ENCODE assay signal across 8 cellular contexts in the genomic region with DNA sequence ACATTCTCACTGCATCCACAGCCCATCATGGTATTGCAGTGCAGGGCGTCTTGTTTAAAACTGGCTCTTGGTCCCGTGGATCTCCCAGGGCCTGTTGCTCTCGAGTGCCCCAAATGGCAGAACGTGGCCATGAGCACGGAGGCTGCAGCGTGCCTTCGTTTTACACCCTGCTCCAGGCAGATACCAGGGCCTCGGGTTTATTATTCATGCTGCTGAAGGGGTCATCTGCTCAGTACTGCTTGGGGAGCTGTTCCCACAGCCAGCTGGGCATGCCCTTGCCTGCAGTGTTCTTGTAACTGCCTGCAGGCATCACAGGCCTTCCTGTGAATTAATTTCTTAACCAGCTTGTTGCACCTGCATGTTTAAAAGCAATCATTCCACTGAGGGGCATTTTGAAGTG.
A peak's percentile ranks its signal among the peaks of the same experiment; 100 is the strongest.
DNase-seq lines count a peak whose midpoint lies in the region; ATAC-seq and TF ChIP-seq lines count a peak whose summit lies in the region.

No MANE protein-coding gene starts in this region.

- H3K4me3 Mint-ChIP-seq in activated T-cell treated with anti-CD3 and anti-CD28 coated beads, Interleukin-2, amount 50 U/mL, for 72 hours: peak overlapping the region; percentile 50 to 69

- ATAC-seq in activated T-cell treated with anti-CD3 and anti-CD28 coated beads, Interleukin-2, amount 50 U/mL, for 72 hours (replicated peaks in 1 of 2): peak; percentile 59 to 60
- no peak for ATAC-seq in HG03175 (IDR thresholded peaks at IDR 0.05; ENCODE audit: unreplicated experiment)

- H3K27me3 Mint-ChIP-seq in activated T-cell treated with anti-CD3 and anti-CD28 coated beads, Interleukin-2, amount 50 U/mL, for 72 hours (ENCODE audit: low read depth): no peaks in the 10 kb centered on the region

- DNase-seq in AG20443 (ENCODE audit: low spot score) (peak; percentile 70), NCI-H1436 treated with DMSO at 0.1 percent for 48 hours (lab: John Stamatoyannopoulos, UW) (peak; percentile 90), foreskin fibroblast (peak; percentile 18 to 46), HuH-7.5 (ENCODE audit: low spot score) (no peak), SK-N-DZ (ENCODE audit: low spot score) (no peak)
- DNase-seq in activated T-cell treated with anti-CD3 and anti-CD28 coated beads, Interleukin-2, amount 50 U/mL, for 72 hours: peak; percentile 60 to 64
- DNase-seq in stimulated activated CD4-positive, alpha-beta T cell treated with anti-CD3 and anti-CD28 coated beads, Interleukin-4, amount 100 ng/mL, for 4 hours: peak; percentile 52 to 60

- H3K36me3 Mint-ChIP-seq in activated T-cell treated with anti-CD3 and anti-CD28 coated beads, Interleukin-2, amount 50 U/mL, for 72 hours (ENCODE audit: insufficient read depth in 2 of 2): peaks cover 10 to 41% of the 10 kb centered on the region in 2 donors

- no peak overlapping the region for H3K4me3 ChIP-seq in foreskin fibroblast (ENCODE audit: low read depth in 1 of 2, low read length in 2 of 2)

- H3K4me1 Mint-ChIP-seq in activated T-cell treated with anti-CD3 and anti-CD28 coated beads, Interleukin-2, amount 50 U/mL, for 72 hours (ENCODE audit: low read depth): peaks cover 93% of the 10 kb centered on the region

- TF ChIP-seq CTCF in foreskin fibroblast (IDR thresholded peaks at IDR 0.05; ENCODE audit: low read depth, low read length): peak; percentile 41

- peak overlapping the region; percentile 7 for H3K27ac Mint-ChIP-seq in activated T-cell treated with anti-CD3 and anti-CD28 coated beads, Interleukin-2, amount 50 U/mL, for 72 hours

- peaks cover 3 to 6% of the 10 kb centered on the region in 2 donors for H3K9me3 Mint-ChIP-seq in activated T-cell treated with anti-CD3 and anti-CD28 coated beads, Interleukin-2, amount 50 U/mL, for 72 hours

Comparison
In these comparisons a context has a peak if more than half of its experiments do, and no peak if none do; other contexts are left out.
1. DNase-seq: peak in AG20443 (single experiment), NCI-H1436 treated with DMSO at 0.1 percent for 48 hours (single experiment), activated T-cell treated with anti-CD3 and anti-CD28 coated beads, Interleukin-2, amount 50 U/mL, for 72 hours (2 of 2), foreskin fibroblast (2 of 2) and stimulated activated CD4-positive, alpha-beta T cell treated with anti-CD3 and anti-CD28 coated beads, Interleukin-4, amount 100 ng/mL, for 4 hours (2 of 2); none in HuH-7.5 (single experiment) and SK-N-DZ (single experiment).